8 cellular contexts compared by ENCODE assay signal in the genomic region with DNA sequence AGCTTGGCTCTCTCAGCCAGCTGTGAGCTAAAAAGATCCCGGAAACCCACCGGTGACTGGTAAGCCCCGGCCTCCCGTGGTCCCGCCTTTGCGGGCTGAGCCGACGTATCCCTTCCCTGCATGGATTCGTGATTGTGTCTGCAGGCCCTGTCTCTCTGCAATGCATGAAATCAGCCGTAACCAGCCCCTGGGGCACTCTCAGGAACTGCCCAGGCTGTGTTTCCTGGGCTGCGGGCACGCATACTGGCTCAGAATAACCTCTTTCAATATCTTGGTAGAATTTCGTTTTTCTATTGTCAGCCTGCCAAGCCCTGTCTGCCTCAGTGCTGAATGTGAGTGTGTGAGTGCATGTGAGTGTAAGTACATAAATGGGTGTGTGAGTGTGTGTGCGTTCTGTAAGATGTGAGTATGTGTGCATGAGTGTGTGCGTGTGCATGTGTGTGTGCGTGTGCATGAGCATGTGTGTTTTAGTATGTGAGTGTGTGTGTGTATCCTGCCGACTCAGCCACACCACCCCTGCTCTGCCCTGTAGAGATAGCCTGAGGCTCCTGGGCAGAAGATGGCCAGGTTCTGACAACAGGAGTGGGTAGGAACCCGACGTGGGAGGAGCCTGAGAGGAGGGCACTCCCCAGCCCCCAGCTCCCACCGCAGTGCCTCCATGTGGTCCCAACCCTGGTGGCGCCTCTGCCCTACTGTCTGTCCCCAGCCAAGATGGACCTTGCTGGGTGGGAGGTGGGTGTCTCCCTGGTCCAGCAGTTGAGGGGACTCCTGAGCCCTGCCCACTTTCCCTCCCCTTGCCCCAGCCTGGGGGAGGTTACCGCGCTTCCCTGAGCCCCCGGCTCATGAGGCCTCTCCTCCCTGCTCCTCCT.
DNase-seq lines count a peak whose midpoint lies in the region; ATAC-seq and TF ChIP-seq lines count a peak whose summit lies in the region.

No MANE protein-coding gene starts in this region.

- no peaks in the 10 kb centered on the region for H3K79me2 ChIP-seq in MM.1S (ENCODE audit: low read length)

- no peaks in the 10 kb centered on the region for H3K9me3 ChIP-seq in MM.1S (replicated peaks; ENCODE audit: insufficient read depth, low read length)

- no peak for TF ChIP-seq CTCF in MM.1S (IDR thresholded peaks at IDR 0.05; ENCODE audit: low read length)

- H3K27me3 Mint-ChIP-seq in activated T-cell treated with anti-CD3 and anti-CD28 coated beads, Interleukin-2, amount 50 U/mL, for 24 hours = peaks cover 39% of the 10 kb centered on the region
- peaks cover 9% of the 10 kb centered on the region for H3K27me3 Mint-ChIP-seq in activated T-helper 17 cell treated with anti-CD3 and anti-CD28 coated beads, Interleukin-2, amount 50 U/mL, for 72 hours
- peaks cover 9% of the 10 kb centered on the region for H3K27me3 Mint-ChIP-seq in stimulated activated naive CD8-positive, alpha-beta T cell treated with anti-CD3 and anti-CD28 coated beads, Interleukin-15, Interleukin-2, amounts not matched to agents 100 ng/mL and 50 ng/mL, for 24 hours

- H2AFZ ChIP-seq in MM.1S (ENCODE audit: low read length) = no peak overlapping the region

- H3K4me1 Mint-ChIP-seq in activated T-cell treated with anti-CD3 and anti-CD28 coated beads, Interleukin-2, amount 50 U/mL, for 24 hours (ENCODE audit: low read depth) = peaks cover 9% of the 10 kb centered on the region
- H3K4me1 Mint-ChIP-seq in activated T-helper 17 cell treated with anti-CD3 and anti-CD28 coated beads, Interleukin-2, amount 50 U/mL, for 72 hours = peaks cover 6% of the 10 kb centered on the region
- H3K4me1 Mint-ChIP-seq in stimulated activated naive CD8-positive, alpha-beta T cell treated with anti-CD3 and anti-CD28 coated beads, Interleukin-15, Interleukin-2, amounts not matched to agents 100 ng/mL and 50 ng/mL, for 24 hours (ENCODE audit: low read depth) = peaks cover 12% of the 10 kb centered on the region

- no peak overlapping the region for H3K4me3 ChIP-seq in MM.1S (ENCODE audit: low read length)

- no peaks in the 10 kb centered on the region for H3K9me3 Mint-ChIP-seq in activated T-cell treated with anti-CD3 and anti-CD28 coated beads, Interleukin-2, amount 50 U/mL, for 24 hours
- H3K9me3 Mint-ChIP-seq in activated T-helper 17 cell treated with anti-CD3 and anti-CD28 coated beads, Interleukin-2, amount 50 U/mL, for 72 hours = no peaks in the 10 kb centered on the region
- H3K9me3 Mint-ChIP-seq in stimulated activated naive CD8-positive, alpha-beta T cell treated with anti-CD3 and anti-CD28 coated beads, Interleukin-15, Interleukin-2, amounts not matched to agents 100 ng/mL and 50 ng/mL, for 24 hours = no peaks in the 10 kb centered on the region

- H3K27me3 ChIP-seq in MM.1S (replicated peaks; ENCODE audit: insufficient read depth, low read length) = peaks cover 12% of the 10 kb centered on the region; the same call in 1 of the 2 replicates

- H3K27ac ChIP-seq in MM.1S (ENCODE audit: low read length) = no peak overlapping the region

- H3K36me3 Mint-ChIP-seq in activated T-cell treated with anti-CD3 and anti-CD28 coated beads, Interleukin-2, amount 50 U/mL, for 24 hours (ENCODE audit: low read depth) = no peaks in the 10 kb centered on the region
- H3K36me3 Mint-ChIP-seq in activated T-helper 17 cell treated with anti-CD3 and anti-CD28 coated beads, Interleukin-2, amount 50 U/mL, for 72 hours (ENCODE audit: low read depth) = no peaks in the 10 kb centered on the region
- no peaks in the 10 kb centered on the region for H3K36me3 Mint-ChIP-seq in stimulated activated naive CD8-positive, alpha-beta T cell treated with anti-CD3 and anti-CD28 coated beads, Interleukin-15, Interleukin-2, amounts not matched to agents 100 ng/mL and 50 ng/mL, for 24 hours (ENCODE audit: low read depth)

- no peak overlapping the region for H3K9ac ChIP-seq in MM.1S (ENCODE audit: low read length)

- DNase-seq in activated T-cell treated with anti-CD3 and anti-CD28 coated beads, Interleukin-2, amount 50 U/mL, for 24 hours = peak; percentile 29
- DNase-seq in activated T-cell treated with anti-CD3 and anti-CD28 coated beads for 4 hours (no peak), NCI-H2107 (lab: John Stamatoyannopoulos, UW) (no peak), middle frontal gyrus (ENCODE audit: extremely low spot score, low spot score) (no peak), MM.1S (no peak)

- H3K36me3 ChIP-seq in MM.1S (replicated peaks; ENCODE audit: insufficient read depth, low read length) = no peaks in the 10 kb centered on the region

- peak; percentile 41 for ATAC-seq in HG03025 (IDR thresholded peaks at IDR 0.05; ENCODE audit: low FRiP score, unreplicated experiment)
- ATAC-seq in activated T-helper 17 cell treated with anti-CD3 and anti-CD28 coated beads, Interleukin-2, amount 50 U/mL, for 72 hours (replicated peaks) = peak; percentile 20

- H3K4me2 ChIP-seq in MM.1S (ENCODE audit: low read depth, low read length) = no peak overlapping the region

- no peak overlapping the region for H3K4me3 Mint-ChIP-seq in activated T-cell treated with anti-CD3 and anti-CD28 coated beads, Interleukin-2, amount 50 U/mL, for 24 hours
- H3K4me3 Mint-ChIP-seq in activated T-helper 17 cell treated with anti-CD3 and anti-CD28 coated beads, Interleukin-2, amount 50 U/mL, for 72 hours = no peak overlapping the region
- peak overlapping the region; percentile 27 for H3K4me3 Mint-ChIP-seq in stimulated activated naive CD8-positive, alpha-beta T cell treated with anti-CD3 and anti-CD28 coated beads, Interleukin-15, Interleukin-2, amounts not matched to agents 100 ng/mL and 50 ng/mL, for 24 hours

- H3K27ac Mint-ChIP-seq in activated T-cell treated with anti-CD3 and anti-CD28 coated beads, Interleukin-2, amount 50 U/mL, for 24 hours = no peak overlapping the region
- no peak overlapping the region for H3K27ac Mint-ChIP-seq in activated T-helper 17 cell treated with anti-CD3 and anti-CD28 coated beads, Interleukin-2, amount 50 U/mL, for 72 hours
- no peak overlapping the region for H3K27ac Mint-ChIP-seq in stimulated activated naive CD8-positive, alpha-beta T cell treated with anti-CD3 and anti-CD28 coated beads, Interleukin-15, Interleukin-2, amounts not matched to agents 100 ng/mL and 50 ng/mL, for 24 hours

- no peaks in the 10 kb centered on the region for H3F3A ChIP-seq in MM.1S (ENCODE audit: insufficient read depth, low read length)

- no peaks in the 10 kb centered on the region for H4K20me1 ChIP-seq in MM.1S (ENCODE audit: insufficient read depth, low read length)

- no peaks in the 10 kb centered on the region for H3K9me2 ChIP-seq in MM.1S (replicated peaks; ENCODE audit: insufficient read depth, low read length)

- H3K4me1 ChIP-seq in MM.1S (ENCODE audit: low read length) = no peaks in the 10 kb centered on the region
